In the genomic region with DNA sequence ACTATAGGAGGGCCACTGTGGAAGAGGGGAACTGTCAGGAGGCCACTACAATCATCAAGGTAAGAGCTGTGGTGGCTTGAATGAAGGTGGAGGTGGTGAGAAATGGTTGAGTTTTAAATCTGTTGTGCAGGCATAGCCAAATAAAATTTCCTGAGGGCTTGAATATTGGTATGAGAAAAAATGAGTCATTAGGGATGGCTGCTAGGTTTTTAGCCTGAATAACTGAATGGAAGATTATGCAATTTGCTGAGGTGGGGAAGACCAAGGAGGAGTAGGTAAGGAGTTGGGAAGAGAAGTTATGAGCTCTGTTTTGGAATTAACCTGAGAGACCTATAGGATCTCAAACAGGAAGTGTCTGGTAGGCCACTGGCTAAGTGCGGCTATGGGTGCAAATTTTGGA, we compare ENCODE assay signal across 17 cellular contexts.
A peak's percentile ranks its signal among the peaks of the same experiment; 100 is the strongest.
DNase-seq lines count a peak whose midpoint lies in the region; ATAC-seq, FAIRE-seq and TF ChIP-seq lines count a peak whose summit lies in the region.
"Had no signal": no experiment of that assay in that cellular context is flagged by ENCODE, and none has a peak within 500 bp of the region (broad histone marks: within the 10 kb centered on the region; RNA-seq: fewer than 3 reads in every experiment).

No MANE protein-coding gene starts in this region.

- no peaks in the 10 kb centered on the region for H3K36me3 ChIP-seq in breast epithelium
- no peaks in the 10 kb centered on the region for H3K36me3 ChIP-seq in mammary epithelial cell (ENCODE audit: insufficient read depth, low read length)
- H3K36me3 ChIP-seq in kidney (ENCODE audit: control insufficient read depth in 1 of 2, insufficient read depth in 2 of 2, low read length in 2 of 2): no peaks in the 10 kb centered on the region

- no peak overlapping the region for H2AFZ ChIP-seq in mammary epithelial cell (ENCODE audit: low read depth, low read length)

- CTCF ChIA-PET in MCF 10A (lab: Yijun Ruan, JAX) (no interaction called here), mammary epithelial cell (lab: Charles Lee; ENCODE audit: low non-redundant PET) (no interaction called here)

- H3K9ac ChIP-seq in mammary epithelial cell (ENCODE audit: insufficient read depth, low read length): no peak overlapping the region
- H3K9ac ChIP-seq in kidney (ENCODE audit: low read length in 2 of 2): no peak overlapping the region
- H3K9ac ChIP-seq: BLaER1 had no signal

- no peaks in the 10 kb centered on the region for H4K20me1 ChIP-seq in mammary epithelial cell (ENCODE audit: insufficient read depth, low read length)
- H4K20me1 ChIP-seq: BLaER1 had no signal

- intact Hi-C loops in MCF 10A (cut with micrococcal nuclease) (no loop called here), breast epithelium (cut with DNase I; ENCODE audit: low total_unique reads) (no loop called here), mammary epithelial cell (cut with micrococcal nuclease) (no loop called here), kidney (cut with DNase I) (no loop called here)

- H3K9me3 Mint-ChIP-seq in MCF 10A (ENCODE audit: unreplicated experiment): no peaks in the 10 kb centered on the region
- H3K9me3 Mint-ChIP-seq: H9 had no signal

- TF ChIP-seq CTCF in MCF 10A (IDR thresholded peaks at IDR 0.05; ENCODE audit: unreplicated experiment) (no peak), breast epithelium (IDR thresholded peaks at IDR 0.05) (no peak), mammary epithelial cell (conservative IDR thresholded peaks at IDR 0.05 in 1 of 2, IDR thresholded peaks at IDR 0.05 in 1 of 2; ENCODE audit: extremely low read depth in 1 of 2, insufficient read depth in 1 of 2, low read depth in 1 of 2, low read length in 2 of 2) (no peak), foreskin keratinocyte (conservative IDR thresholded peaks at IDR 0.05) (no peak), kidney (IDR thresholded peaks at IDR 0.05; ENCODE audit: borderline replicate concordance, extremely low read depth, insufficient read depth) (no peak)

- H3K9me3 ChIP-seq in breast epithelium (no peaks in the 10 kb centered on the region), mammary epithelial cell (replicated peaks; ENCODE audit: insufficient read depth, low read length) (no peaks in the 10 kb centered on the region), kidney (ENCODE audit: control insufficient read depth in 1 of 2, low read length in 2 of 2) (no peaks in the 10 kb centered on the region)
- H3K9me3 ChIP-seq: BLaER1 had no signal

- WGBS in mammary epithelial cell (ENCODE audit: low coverage, missing lambda C conversion rate): 95% methylated on average over 1 of the region's 1 CpG

- H3K27ac ChIP-seq in breast epithelium: no peak overlapping the region
- no peak overlapping the region for H3K27ac ChIP-seq in mammary epithelial cell (ENCODE audit: insufficient read depth, low read depth, low read length)
- no peak overlapping the region for H3K27ac ChIP-seq in foreskin keratinocyte
- no peak overlapping the region for H3K27ac ChIP-seq in kidney (ENCODE audit: low read depth in 2 of 2, low read length in 2 of 2)
- H3K27ac ChIP-seq: 22Rv1, BLaER1 had no signal

- DNase-seq in MCF 10A (ENCODE audit: unreplicated experiment) (peak; percentile 42), breast epithelium (ENCODE audit: low spot score in 2 of 2) (no peak), mammary epithelial cell (peak; percentile 23), foreskin keratinocyte (peak; percentile 4 to 29), 8988T (no peak), mucosa of gallbladder (ENCODE audit: low spot score) (no peak), kidney (no peak)
- no peak for DNase-seq in activated CD4-positive, CD25-positive, alpha-beta regulatory T cell (lab: John Stamatoyannopoulos, UW)
- DNase-seq: CD4-positive, alpha-beta memory T cell; DMS79 treated with DMSO at 0.1 percent for 48 hours; GF-D8; H9 had no signal

- no peaks in the 10 kb centered on the region for H3K27me3 Mint-ChIP-seq in MCF 10A (ENCODE audit: insufficient read depth, unreplicated experiment)

- H3K4me2 ChIP-seq in mammary epithelial cell (ENCODE audit: insufficient read depth, low read depth, low read length): no peak overlapping the region
- H3K4me2 ChIP-seq: BLaER1 had no signal

- H3K4me1 ChIP-seq in breast epithelium (no peaks in the 10 kb centered on the region), mammary epithelial cell (ENCODE audit: insufficient read depth, low read length) (peaks cover 8% of the 10 kb centered on the region), foreskin keratinocyte (no peaks in the 10 kb centered on the region), kidney (ENCODE audit: control insufficient read depth in 1 of 2, insufficient read depth in 1 of 2, low read depth in 1 of 2, low read length in 2 of 2) (no peaks in the 10 kb centered on the region)
- H3K4me1 ChIP-seq: BLaER1 had no signal

- H3K4me3 Mint-ChIP-seq in MCF 10A (ENCODE audit: unreplicated experiment): no peak overlapping the region
- H3K4me3 Mint-ChIP-seq: CD14-positive monocyte; CD4-positive, alpha-beta memory T cell; H9 had no signal

- POLR2A ChIA-PET in MCF 10A (lab: Yijun Ruan, JAX): no interaction called here

- dilution Hi-C loops in mammary epithelial cell (cut with HindIII; ENCODE audit: low sequenced_read_pairs): no loop called here

- H3K36me3 Mint-ChIP-seq in MCF 10A (ENCODE audit: insufficient read depth, unreplicated experiment): no peaks in the 10 kb centered on the region
- H3K36me3 Mint-ChIP-seq: CD14-positive monocyte; CD4-positive, alpha-beta memory T cell had no signal

- no peak for TF ChIP-seq POLR2A in breast epithelium (IDR thresholded peaks at IDR 0.05)

- in situ Hi-C loops in mammary epithelial cell (cut with MboI; ENCODE audit: low sequenced_read_pairs in 2 of 2): no loop called here

- H3K27me3 ChIP-seq in breast epithelium (no peaks in the 10 kb centered on the region), mammary epithelial cell (ENCODE audit: insufficient read depth, low read length) (no peaks in the 10 kb centered on the region), foreskin keratinocyte (no peaks in the 10 kb centered on the region)
- H3K27me3 ChIP-seq: BLaER1 had no signal

- H3K79me2 ChIP-seq in mammary epithelial cell (ENCODE audit: insufficient read depth, low read length): no peaks in the 10 kb centered on the region

- FAIRE-seq in kidney (lab: Jason Lieb, UNC): no peak
- FAIRE-seq: H1 had no signal

- H3K27ac Mint-ChIP-seq in MCF 10A (ENCODE audit: low read depth, unreplicated experiment): no peak overlapping the region
- H3K27ac Mint-ChIP-seq: CD14-positive monocyte; CD4-positive, alpha-beta memory T cell; H9 had no signal

- no peak for ATAC-seq in foreskin keratinocyte
- ATAC-seq: HepG2 had no signal

- peaks cover 10% of the 10 kb centered on the region for H3K4me1 Mint-ChIP-seq in MCF 10A (ENCODE audit: insufficient read depth, unreplicated experiment)
- H3K4me1 Mint-ChIP-seq: CD14-positive monocyte; CD4-positive, alpha-beta memory T cell; H9 had no signal

- H3K4me3 ChIP-seq in breast epithelium: no peak overlapping the region
- no peak overlapping the region for H3K4me3 ChIP-seq in mammary epithelial cell (replicated peaks in 1 of 3; ENCODE audit: insufficient read depth in 1 of 3, low read depth in 2 of 3, low read length in 3 of 3)
- H3K4me3 ChIP-seq in kidney (ENCODE audit: low read length in 2 of 2): no peak overlapping the region
- H3K4me3 ChIP-seq: BLaER1 had no signal

- no TSS peak for BruUV-seq in MCF 10A (replicated peaks; lab: Mats Ljungman, UMichigan)
- no TSS peak for BruUV-seq in mammary epithelial cell (replicated peaks; lab: Mats Ljungman, UMichigan)

Comparison
In these comparisons a context has a peak if more than half of its experiments do, and no peak if none do; other contexts are left out.
1. DNase-seq: peak in MCF 10A (single experiment), mammary epithelial cell (single experiment) and foreskin keratinocyte (2 of 2); none in breast epithelium (0 of 2), 8988T (single experiment), mucosa of gallbladder (single experiment), activated CD4-positive, CD25-positive, alpha-beta regulatory T cell (0 of 4) and kidney (single experiment).